1 cellular context compared by ENCODE assay signal in the genomic region with DNA sequence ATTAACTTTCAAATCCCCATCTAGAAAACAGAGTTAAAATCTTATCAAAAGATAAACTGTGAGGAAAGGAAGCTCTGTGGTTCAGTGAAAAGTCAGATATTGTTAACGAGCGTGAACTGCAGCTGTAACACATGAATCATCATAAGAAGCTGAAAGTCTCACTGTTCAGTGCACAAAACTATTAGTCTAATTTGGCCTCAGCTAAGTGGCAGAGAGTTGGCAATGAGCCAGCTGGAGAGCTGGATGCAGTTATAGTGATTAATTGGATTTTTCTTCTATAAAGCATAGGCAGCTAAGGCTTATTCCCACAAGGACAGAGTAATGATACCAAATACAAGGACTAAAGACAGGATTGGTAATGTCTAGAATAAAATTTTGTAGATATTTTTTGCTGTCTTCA.
TF ChIP-seq lines count a peak whose summit lies in the region.

No MANE protein-coding gene starts in this region.

TF ChIP-seq in GM12878, 131 proteins besides CTCF, POLR2A, EP300 and RAD21 (continued from another document):
- TF ChIP-seq, protein P1, sequence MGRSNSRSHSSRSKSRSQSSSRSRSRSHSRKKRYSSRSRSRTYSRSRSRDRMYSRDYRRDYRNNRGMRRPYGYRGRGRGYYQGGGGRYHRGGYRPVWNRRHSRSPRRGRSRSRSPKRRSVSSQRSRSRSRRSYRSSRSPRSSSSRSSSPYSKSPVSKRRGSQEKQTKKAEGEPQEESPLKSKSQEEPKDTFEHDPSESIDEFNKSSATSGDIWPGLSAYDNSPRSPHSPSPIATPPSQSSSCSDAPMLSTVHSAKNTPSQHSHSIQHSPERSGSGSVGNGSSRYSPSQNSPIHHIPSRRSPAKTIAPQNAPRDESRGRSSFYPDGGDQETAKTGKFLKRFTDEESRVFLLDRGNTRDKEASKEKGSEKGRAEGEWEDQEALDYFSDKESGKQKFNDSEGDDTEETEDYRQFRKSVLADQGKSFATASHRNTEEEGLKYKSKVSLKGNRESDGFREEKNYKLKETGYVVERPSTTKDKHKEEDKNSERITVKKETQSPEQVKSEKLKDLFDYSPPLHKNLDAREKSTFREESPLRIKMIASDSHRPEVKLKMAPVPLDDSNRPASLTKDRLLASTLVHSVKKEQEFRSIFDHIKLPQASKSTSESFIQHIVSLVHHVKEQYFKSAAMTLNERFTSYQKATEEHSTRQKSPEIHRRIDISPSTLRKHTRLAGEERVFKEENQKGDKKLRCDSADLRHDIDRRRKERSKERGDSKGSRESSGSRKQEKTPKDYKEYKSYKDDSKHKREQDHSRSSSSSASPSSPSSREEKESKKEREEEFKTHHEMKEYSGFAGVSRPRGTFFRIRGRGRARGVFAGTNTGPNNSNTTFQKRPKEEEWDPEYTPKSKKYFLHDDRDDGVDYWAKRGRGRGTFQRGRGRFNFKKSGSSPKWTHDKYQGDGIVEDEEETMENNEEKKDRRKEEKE (IDR thresholded peaks at IDR 0.05) = no peak
- TF ChIP-seq FOXK2 (IDR thresholded peaks at IDR 0.05) (no peak), ZNF24 (IDR thresholded peaks at IDR 0.05) (no peak), ZSCAN29 (IDR thresholded peaks at IDR 0.05) (no peak), NBN (IDR thresholded peaks at IDR 0.05) (no peak), ZNF217 (IDR thresholded peaks at IDR 0.05) (no peak), RCOR1 (conservative IDR thresholded peaks at IDR 0.05; ENCODE audit: low read depth, low read length) (no peak), ZBED1 (IDR thresholded peaks at IDR 0.05; ENCODE audit: borderline replicate concordance) (no peak), PML (IDR thresholded peaks at IDR 0.05; ENCODE audit: low read length) (no peak)
- TF ChIP-seq, protein P2, sequence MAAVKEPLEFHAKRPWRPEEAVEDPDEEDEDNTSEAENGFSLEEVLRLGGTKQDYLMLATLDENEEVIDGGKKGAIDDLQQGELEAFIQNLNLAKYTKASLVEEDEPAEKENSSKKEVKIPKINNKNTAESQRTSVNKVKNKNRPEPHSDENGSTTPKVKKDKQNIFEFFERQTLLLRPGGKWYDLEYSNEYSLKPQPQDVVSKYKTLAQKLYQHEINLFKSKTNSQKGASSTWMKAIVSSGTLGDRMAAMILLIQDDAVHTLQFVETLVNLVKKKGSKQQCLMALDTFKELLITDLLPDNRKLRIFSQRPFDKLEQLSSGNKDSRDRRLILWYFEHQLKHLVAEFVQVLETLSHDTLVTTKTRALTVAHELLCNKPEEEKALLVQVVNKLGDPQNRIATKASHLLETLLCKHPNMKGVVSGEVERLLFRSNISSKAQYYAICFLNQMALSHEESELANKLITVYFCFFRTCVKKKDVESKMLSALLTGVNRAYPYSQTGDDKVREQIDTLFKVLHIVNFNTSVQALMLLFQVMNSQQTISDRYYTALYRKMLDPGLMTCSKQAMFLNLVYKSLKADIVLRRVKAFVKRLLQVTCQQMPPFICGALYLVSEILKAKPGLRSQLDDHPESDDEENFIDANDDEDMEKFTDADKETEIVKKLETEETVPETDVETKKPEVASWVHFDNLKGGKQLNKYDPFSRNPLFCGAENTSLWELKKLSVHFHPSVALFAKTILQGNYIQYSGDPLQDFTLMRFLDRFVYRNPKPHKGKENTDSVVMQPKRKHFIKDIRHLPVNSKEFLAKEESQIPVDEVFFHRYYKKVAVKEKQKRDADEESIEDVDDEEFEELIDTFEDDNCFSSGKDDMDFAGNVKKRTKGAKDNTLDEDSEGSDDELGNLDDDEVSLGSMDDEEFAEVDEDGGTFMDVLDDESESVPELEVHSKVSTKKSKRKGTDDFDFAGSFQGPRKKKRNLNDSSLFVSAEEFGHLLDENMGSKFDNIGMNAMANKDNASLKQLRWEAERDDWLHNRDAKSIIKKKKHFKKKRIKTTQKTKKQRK (IDR thresholded peaks at IDR 0.05; ENCODE audit: low read depth, low read length) = no peak
